ENCODE assay signal across 19 cellular contexts in genomic region chr7:101744588-101744987, GRCh38.
DNase-seq lines count a peak whose midpoint lies in the region; ATAC-seq and TF ChIP-seq lines count a peak whose summit lies in the region.
"Had no signal": no experiment of that assay in that cellular context is flagged by ENCODE, and none has a peak within 500 bp of the region (broad histone marks: within the 10 kb centered on the region; RNA-seq: fewer than 3 reads in every experiment).

No MANE protein-coding gene starts in this region.

- H3K9ac ChIP-seq in H9 (ENCODE audit: extremely low read depth, insufficient read length, low read length) (no peak overlapping the region), OCI-LY1 (ENCODE audit: low read length) (peak overlapping the region; percentile 69; the same call in 1 of the 2 replicates)

- intact Hi-C loops in CD4-positive, alpha-beta memory T cell (cut with micrococcal nuclease), result no loop called here

- peak overlapping the region in 3 of 4 donors; percentile 10 to 67 (median 41) for H3K4me3 Mint-ChIP-seq in CD4-positive, CD25-positive, alpha-beta regulatory T cell
- H3K4me3 Mint-ChIP-seq in H9 (peak overlapping the region; percentile 83 to 89; a peak in 4 of 5 replicates), naive B cell (peak overlapping the region in 5 of 8 donors; percentile 21 to 89 (median 83))
- peak overlapping the region in 3 of 8 donors; percentile 17 to 48 (median 30) for H3K4me3 Mint-ChIP-seq in CD4-positive, alpha-beta memory T cell
- no peak overlapping the region for H3K4me3 Mint-ChIP-seq in activated naive CD4-positive, alpha-beta T cell treated with anti-CD3 and anti-CD28 coated beads, Interleukin-2, amount 10 ng/mL, durations not matched to agents 7 days and 5 days

- H3K36me3 Mint-ChIP-seq in CD4-positive, CD25-positive, alpha-beta regulatory T cell, result no peaks in the 10 kb centered on the region
- H3K36me3 Mint-ChIP-seq in H9 (ENCODE audit: insufficient read depth in 1 of 3, low read depth in 3 of 3), result no peaks in the 10 kb centered on the region
- no peaks in the 10 kb centered on the region for H3K36me3 Mint-ChIP-seq in naive B cell
- no peaks in the 10 kb centered on the region for H3K36me3 Mint-ChIP-seq in CD4-positive, alpha-beta memory T cell
- no peaks in the 10 kb centered on the region for H3K36me3 Mint-ChIP-seq in activated naive CD4-positive, alpha-beta T cell treated with anti-CD3 and anti-CD28 coated beads, Interleukin-2, amount 10 ng/mL, durations not matched to agents 7 days and 5 days

- POLR2A ChIA-PET in CD4-positive, alpha-beta memory T cell (lab: Charles Lee; ENCODE audit: partially characterized antibody), result interaction anchor here (1.9 to 3.0 kb wide), 2 partner anchors 70 to 72 kb away, joined by 9 to 18 read pairs; partner anchors contain the start of gene CUX1

- peak overlapping the region; percentile 49 for H3K4me2 ChIP-seq in H9 (ENCODE audit: insufficient read depth, insufficient read length, low read length)
- H3K4me2 ChIP-seq in OCI-LY1 (ENCODE audit: low read length), result peak overlapping the region; percentile 75

- no peaks in the 10 kb centered on the region for H3K36me3 ChIP-seq in CD4-positive, CD25-positive, alpha-beta regulatory T cell (ENCODE audit: control insufficient read depth, insufficient read depth, low read length)
- no peaks in the 10 kb centered on the region for H3K36me3 ChIP-seq in OCI-LY1 (ENCODE audit: insufficient read depth, low read length)
- H3K36me3 ChIP-seq in CD4-positive, alpha-beta memory T cell (ENCODE audit: insufficient read depth, low read length), result no peaks in the 10 kb centered on the region
- H3K36me3 ChIP-seq: WERI-Rb-1 had no signal

- H3K18ac ChIP-seq in H9 (ENCODE audit: insufficient read length, low read depth, low read length), result peak overlapping the region; percentile 93

- H2BK20ac ChIP-seq in H9 (ENCODE audit: low read depth, low read length, poor library complexity, severe bottlenecking), result no peak overlapping the region

- no peak overlapping the region for H3K56ac ChIP-seq in H9 (ENCODE audit: insufficient read length, low read depth, low read length)

- H2BK15ac ChIP-seq in H9 (ENCODE audit: low read depth, low read length), result no peak overlapping the region

- TF ChIP-seq CTCF in H9 (conservative IDR thresholded peaks at IDR 0.05), result no peak
- TF ChIP-seq CTCF in OCI-LY1 (IDR thresholded peaks at IDR 0.05; ENCODE audit: low read length), result no peak

- H2AK5ac ChIP-seq in H9 (ENCODE audit: insufficient read length, low read length), result no peak overlapping the region

- CTCF ChIA-PET in CD4-positive, alpha-beta memory T cell (lab: Charles Lee; ENCODE audit: partially characterized antibody), result interaction anchor here (0.8 to 4.0 kb wide), 7 partner anchors 20 to 142 kb away, joined by 3 to 32 read pairs (median 5); partner anchors contain the start of gene CUX1
- CTCF ChIA-PET in activated naive CD4-positive, alpha-beta T cell treated with anti-CD3 and anti-CD28 coated beads, Interleukin-2, amount 10 ng/mL, durations not matched to agents 7 days and 5 days (lab: Charles Lee), result interaction anchor here (1.2 to 3.9 kb wide), 4 partner anchors 9 to 56 kb away, joined by 3 to 26 read pairs (median 10); no protein-coding TSS in a partner anchor

- no peak overlapping the region for H3K4ac ChIP-seq in H9 (ENCODE audit: low read depth, low read length)

- no peaks in the 10 kb centered on the region for H3K27me3 ChIP-seq in CD4-positive, CD25-positive, alpha-beta regulatory T cell (ENCODE audit: control insufficient read depth, insufficient read depth, low read length)
- H3K27me3 ChIP-seq in H9 (ENCODE audit: insufficient read depth, low read length), result no peaks in the 10 kb centered on the region
- H3K27me3 ChIP-seq in OCI-LY1 (ENCODE audit: insufficient read depth, low read length), result no peaks in the 10 kb centered on the region
- no peaks in the 10 kb centered on the region for H3K27me3 ChIP-seq in CD4-positive, alpha-beta memory T cell (ENCODE audit: insufficient read depth, low read length)

- H2BK120ac ChIP-seq in H9 (ENCODE audit: low read depth, low read length, poor library complexity, severe bottlenecking), result no peak overlapping the region

- no peaks in the 10 kb centered on the region for H3K9me2 ChIP-seq in OCI-LY1 (ENCODE audit: low read depth, low read length)

- H2BK5ac ChIP-seq in H9 (ENCODE audit: insufficient read length, low read length), result no peak overlapping the region

- H3K23me2 ChIP-seq in H9 (ENCODE audit: insufficient read length, low read depth, low read length, poor library complexity, severe bottlenecking), result peaks cover 7% of the 10 kb centered on the region

- no peaks in the 10 kb centered on the region for H3K79me1 ChIP-seq in H9 (ENCODE audit: insufficient read depth, low read depth, low read length, poor library complexity, severe bottlenecking)

- no peak overlapping the region for H3T11ph ChIP-seq in H9 (ENCODE audit: low read length)

- H4K5ac ChIP-seq in H9 (ENCODE audit: insufficient read length, low read depth, low read length), result peak overlapping the region; percentile 9

- H3K4me1 ChIP-seq in CD4-positive, CD25-positive, alpha-beta regulatory T cell (ENCODE audit: control insufficient read depth, insufficient read depth, low read length, poor library complexity, severe bottlenecking), result peaks cover 35% of the 10 kb centered on the region
- H3K4me1 ChIP-seq in H9 (ENCODE audit: insufficient read depth, low read length) (no peaks in the 10 kb centered on the region; the same call in 1 of the 2 replicates), OCI-LY1 (ENCODE audit: insufficient read depth, low read length, severe bottlenecking) (peaks cover 67% of the 10 kb centered on the region)
- H3K4me1 ChIP-seq in CD4-positive, alpha-beta memory T cell (ENCODE audit: insufficient read depth, low read length), result peaks cover 14% of the 10 kb centered on the region

- H4K20me1 ChIP-seq in H9 (ENCODE audit: control insufficient read depth, insufficient read depth, insufficient read length), result no peaks in the 10 kb centered on the region
- no peaks in the 10 kb centered on the region for H4K20me1 ChIP-seq in OCI-LY1 (ENCODE audit: insufficient read depth, low read length)

- no peaks in the 10 kb centered on the region for H3K9me3 ChIP-seq in CD4-positive, CD25-positive, alpha-beta regulatory T cell (ENCODE audit: control insufficient read depth in 2 of 2, low read length in 2 of 2)
- H3K9me3 ChIP-seq in H9 (ENCODE audit: control insufficient read depth, low read depth, low read length) (no peaks in the 10 kb centered on the region), OCI-LY1 (ENCODE audit: low read length) (no peaks in the 10 kb centered on the region)
- H3K9me3 ChIP-seq in CD4-positive, alpha-beta memory T cell (ENCODE audit: control insufficient read depth in 1 of 2, low read length in 2 of 2), result no peaks in the 10 kb centered on the region

- no peak for DNase-seq in CD4-positive, CD25-positive, alpha-beta regulatory T cell
- DNase-seq in H9 (no peak), naive B cell (no peak), activated T-cell treated with anti-CD3 and anti-CD28 coated beads for 4 hours (no peak)
- DNase-seq in CD4-positive, alpha-beta memory T cell, result no peak
- no peak for DNase-seq in activated naive CD4-positive, alpha-beta T cell treated with anti-CD3 and anti-CD28 coated beads, Interleukin-2, amount 10 ng/mL, durations not matched to agents 7 days and 5 days
- DNase-seq: anterior cingulate cortex; effector memory CD8-positive, alpha-beta T cell; hippocampal formation; Karpas-422; kidney glomerular epithelial cell; NCI-H1694; occipital lobe; PC-9; substantia nigra had no signal

- no peaks in the 10 kb centered on the region for H3K9me3 Mint-ChIP-seq in CD4-positive, CD25-positive, alpha-beta regulatory T cell
- H3K9me3 Mint-ChIP-seq in H9, result no peaks in the 10 kb centered on the region
- H3K9me3 Mint-ChIP-seq in naive B cell, result no peaks in the 10 kb centered on the region
- no peaks in the 10 kb centered on the region for H3K9me3 Mint-ChIP-seq in CD4-positive, alpha-beta memory T cell
- H3K9me3 Mint-ChIP-seq in activated naive CD4-positive, alpha-beta T cell treated with anti-CD3 and anti-CD28 coated beads, Interleukin-2, amount 10 ng/mL, durations not matched to agents 7 days and 5 days, result no peaks in the 10 kb centered on the region
- H3K9me3 Mint-ChIP-seq: activated T-helper 2 cell treated with anti-CD3 and anti-CD28 coated beads, Interferon-gamma antibody, Interleukin-2, Interleukin-4, amounts not matched to agents 10 μg/mL and 5 μg/mL and 100 μg/mL, durations not matched to agents 14 hours and 24 hours and 36 hours; effector memory CD8-positive, alpha-beta T cell had no signal

- no peak overlapping the region for H4K8ac ChIP-seq in H9 (replicated peaks; ENCODE audit: insufficient read length, low read depth, low read length)

- peaks cover 0 to 31% (median 13%) of the 10 kb centered on the region in 4 donors for H3K4me1 Mint-ChIP-seq in CD4-positive, CD25-positive, alpha-beta regulatory T cell
- peaks cover 12 to 26% of the 10 kb centered on the region in 2 experiments for H3K4me1 Mint-ChIP-seq in H9
- peaks cover 30 to 52% (median 36%) of the 10 kb centered on the region in 3 donors for H3K4me1 Mint-ChIP-seq in naive B cell
- H3K4me1 Mint-ChIP-seq in CD4-positive, alpha-beta memory T cell, result peaks cover 2 to 10% (median 6%) of the 10 kb centered on the region in 4 donors
- H3K4me1 Mint-ChIP-seq in activated naive CD4-positive, alpha-beta T cell treated with anti-CD3 and anti-CD28 coated beads, Interleukin-2, amount 10 ng/mL, durations not matched to agents 7 days and 5 days, result peaks cover 55% of the 10 kb centered on the region

- peak overlapping the region; percentile 59; the same call in 1 of the 2 replicates for H3K14ac ChIP-seq in H9 (ENCODE audit: insufficient read depth, low read length)

- no peak overlapping the region for H2BK12ac ChIP-seq in H9 (ENCODE audit: insufficient read length, low read depth, low read length)

- no peak overlapping the region for H3K27ac ChIP-seq in CD4-positive, CD25-positive, alpha-beta regulatory T cell (ENCODE audit: insufficient read depth, low read length, poor library complexity, severe bottlenecking)
- no peak overlapping the region for H3K27ac ChIP-seq in H9 (ENCODE audit: insufficient read length, low read depth, low read length)
- peak overlapping the region; percentile 99 for H3K27ac ChIP-seq in OCI-LY1 (ENCODE audit: low read depth, low read length, poor library complexity, severe bottlenecking)
- no peak overlapping the region for H3K27ac ChIP-seq in CD4-positive, alpha-beta memory T cell (ENCODE audit: low read depth, low read length)
- H3K27ac ChIP-seq: PC-9, SK-N-MC, WERI-Rb-1 had no signal

- no peaks in the 10 kb centered on the region for H3K79me2 ChIP-seq in H9 (ENCODE audit: insufficient read depth, low read length)
- H3K79me2 ChIP-seq in OCI-LY1 (ENCODE audit: insufficient read depth, low read length), result no peaks in the 10 kb centered on the region

- no peak overlapping the region for H3K4me3 ChIP-seq in CD4-positive, CD25-positive, alpha-beta regulatory T cell (ENCODE audit: low read depth, low read length)
- no peak overlapping the region for H3K4me3 ChIP-seq in OCI-LY1 (ENCODE audit: low read depth, low read length, poor library complexity, severe bottlenecking)
- H3K4me3 ChIP-seq in CD4-positive, alpha-beta memory T cell (ENCODE audit: low read length in 2 of 2), result no peak overlapping the region

- WGBS in H9 (ENCODE audit: extremely low coverage, insufficient read length, low lambda C conversion rate), result no CpG with 5 or more reads among the region's 5 CpGs

- H3K23ac ChIP-seq in H9 (ENCODE audit: insufficient read length, low read depth, low read length), result no peak overlapping the region

- H3F3A ChIP-seq in OCI-LY1 (ENCODE audit: insufficient read depth, low read length), result peaks cover 11% of the 10 kb centered on the region

- no peak overlapping the region for H2AFZ ChIP-seq in H9 (ENCODE audit: low read length)
- H2AFZ ChIP-seq in OCI-LY1 (ENCODE audit: low read length), result no peak overlapping the region

- H4K91ac ChIP-seq in H9 (ENCODE audit: insufficient read length, low read depth, low read length), result no peak overlapping the region

- no peaks in the 10 kb centered on the region for H3K27me3 Mint-ChIP-seq in CD4-positive, CD25-positive, alpha-beta regulatory T cell
- H3K27me3 Mint-ChIP-seq in H9 (ENCODE audit: low read depth) (peaks cover 13% of the 10 kb centered on the region), naive B cell (peaks cover 0 to 4% (median 0%) of the 10 kb centered on the region in 3 donors)
- peaks cover 1 to 2% of the 10 kb centered on the region in 2 donors for H3K27me3 Mint-ChIP-seq in CD4-positive, alpha-beta memory T cell
- H3K27me3 Mint-ChIP-seq in activated naive CD4-positive, alpha-beta T cell treated with anti-CD3 and anti-CD28 coated beads, Interleukin-2, amount 10 ng/mL, durations not matched to agents 7 days and 5 days, result peaks cover 16% of the 10 kb centered on the region

- ATAC-seq in CD4-positive, CD25-positive, alpha-beta regulatory T cell (ENCODE audit: low read depth in 2 of 2), result no peak
- ATAC-seq in naive B cell (ENCODE audit: low read depth in 2 of 2), result no peak
- ATAC-seq: effector memory CD8-positive, alpha-beta T cell had no signal

- no peak overlapping the region for H3K27ac Mint-ChIP-seq in CD4-positive, CD25-positive, alpha-beta regulatory T cell
- H3K27ac Mint-ChIP-seq in H9 (peak overlapping the region in 2 of 3 experiments; percentile 34 to 86; a peak in 3 of 7 replicates), naive B cell (peak overlapping the region in 2 of 6 donors; percentile 6 to 34)
- H3K27ac Mint-ChIP-seq in CD4-positive, alpha-beta memory T cell, result no peak overlapping the region
- no peak overlapping the region for H3K27ac Mint-ChIP-seq in activated naive CD4-positive, alpha-beta T cell treated with anti-CD3 and anti-CD28 coated beads, Interleukin-2, amount 10 ng/mL, durations not matched to agents 7 days and 5 days
- H3K27ac Mint-ChIP-seq: activated T-helper 2 cell treated with anti-CD3 and anti-CD28 coated beads, Interferon-gamma antibody, Interleukin-2, Interleukin-4, amounts not matched to agents 10 μg/mL and 5 μg/mL and 100 μg/mL, durations not matched to agents 14 hours and 24 hours and 36 hours; effector memory CD8-positive, alpha-beta T cell had no signal

Comparison
In these comparisons a context has a peak if more than half of its experiments do, and no peak if none do; other contexts are left out.
1. H3K27ac Mint-ChIP-seq: peak in H9 (2 of 3); none in CD4-positive, CD25-positive, alpha-beta regulatory T cell (0 of 3), CD4-positive, alpha-beta memory T cell (0 of 7) and activated naive CD4-positive, alpha-beta T cell treated with anti-CD3 and anti-CD28 coated beads, Interleukin-2, amount 10 ng/mL, durations not matched to agents 7 days and 5 days (single experiment).